In genomic region chr2:129849559-129850160, GRCh38 we compare ENCODE assay signal across 8 cellular contexts.
DNase-seq lines count a peak whose midpoint lies in the region; ATAC-seq and TF ChIP-seq lines count a peak whose summit lies in the region.

No MANE protein-coding gene starts in this region.

- peak; percentile 67 for ATAC-seq in Right ventricle myocardium inferior
- peak; percentile 47 for ATAC-seq in HG02852 (IDR thresholded peaks at IDR 0.05; ENCODE audit: unreplicated experiment)

- intact Hi-C loops in Right ventricle myocardium inferior (cut with DNase I) (loop anchor here (10.0 kb wide), 1 partner anchor 1115 kb away; no protein-coding TSS in a partner anchor), cardiac septum (cut with DNase I) (loop anchor here (10.0 kb wide), 1 partner anchor 1115 kb away; no protein-coding TSS in a partner anchor)

- no peak overlapping the region for H3K27ac ChIP-seq in VCaP
- H3K27ac ChIP-seq in substantia nigra (ENCODE audit: low read depth, low read length, poor library complexity, severe bottlenecking) = no peak overlapping the region

- TF ChIP-seq CTCF in VCaP (conservative IDR thresholded peaks at IDR 0.05) = peak; percentile 82

- DNase-seq in Right ventricle myocardium inferior (ENCODE audit: missing footprints) (no peak), cardiac septum (ENCODE audit: low spot score) (no peak), NCI-H2029 (lab: John Stamatoyannopoulos, UW) (peak; percentile 67), glomerular visceral epithelial cell (ENCODE audit: extremely low spot score) (peak; percentile 65), retina (peak; percentile 55), substantia nigra (lab: John Stamatoyannopoulos, UW) (no peak)

Comparison
In these comparisons a context has a peak if more than half of its experiments do, and no peak if none do; other contexts are left out.
1. DNase-seq: peak in NCI-H2029 (single experiment), glomerular visceral epithelial cell (single experiment) and retina (single experiment); none in Right ventricle myocardium inferior (single experiment), cardiac septum (single experiment) and substantia nigra (0 of 49).